In the genomic region with DNA sequence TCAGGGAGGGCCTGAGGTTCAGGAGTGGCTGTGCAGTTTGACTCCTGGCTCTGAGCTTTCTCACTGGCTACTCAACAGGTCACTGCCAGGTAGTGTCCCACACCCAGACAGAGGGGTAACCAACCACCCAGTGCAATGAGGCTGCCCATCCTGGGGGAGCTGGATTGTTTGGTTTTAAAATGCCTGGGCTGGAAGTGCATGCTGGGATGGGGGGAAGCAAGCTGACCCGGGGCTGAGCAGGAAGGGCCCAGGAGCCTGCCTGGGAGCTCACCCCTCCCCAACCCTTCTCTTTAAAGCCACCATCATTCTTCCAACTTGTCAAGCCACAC, we compare ENCODE assay signal across 8 cellular contexts. TPM values are rescaled to one million over a fixed set of nuclear protein-coding genes. Genes with fewer than 3 reads are reported as not detected.
DNase-seq lines count a peak whose midpoint lies in the region; ATAC-seq and TF ChIP-seq lines count a peak whose summit lies in the region.

No MANE protein-coding gene starts in this region.

- DNase-seq in GM12864 (ENCODE audit: low read depth): no peak
- DNase-seq in retinal pigment epithelial cell (ENCODE audit: low read depth): no peak
- DNase-seq in NCI-H2171 (lab: John Stamatoyannopoulos, UW): no peak
- no peak for DNase-seq in NCI-H1105 (lab: John Stamatoyannopoulos, UW)
- DNase-seq in stimulated activated CD8-positive, alpha-beta memory T cell treated with anti-CD3 and anti-CD28 coated beads, Interleukin-4, amount 100 ng/mL, for 48 hours: no peak

- H3K4me3 ChIP-seq in GM12864 (ENCODE audit: low read depth, low read length) (peak overlapping the region; percentile 39), retinal pigment epithelial cell (ENCODE audit: low read length) (peak overlapping the region; percentile 62)

- H3K4me1 Mint-ChIP-seq in IgD-negative memory B cell: peaks cover 4 to 9% (median 6%) of the 10 kb centered on the region in 3 donors
- peaks cover 13% of the 10 kb centered on the region for H3K4me1 Mint-ChIP-seq in dendritic cell treated with granulocyte-macrophage colony-stimulating factor and Interleukin-4, amounts not matched to agents 40 ng/mL and 50 ng/mL, for 4 days (ENCODE audit: low read depth)

- peak overlapping the region in 1 of 3 donors; percentile 91 for H3K27ac Mint-ChIP-seq in IgD-negative memory B cell
- H3K27ac Mint-ChIP-seq in dendritic cell treated with granulocyte-macrophage colony-stimulating factor and Interleukin-4, amounts not matched to agents 40 ng/mL and 50 ng/mL, for 4 days: no peak overlapping the region

- H3K9me3 Mint-ChIP-seq in IgD-negative memory B cell: no peaks in the 10 kb centered on the region
- no peaks in the 10 kb centered on the region for H3K9me3 Mint-ChIP-seq in dendritic cell treated with granulocyte-macrophage colony-stimulating factor and Interleukin-4, amounts not matched to agents 40 ng/mL and 50 ng/mL, for 4 days

- no peaks in the 10 kb centered on the region for H3K36me3 Mint-ChIP-seq in IgD-negative memory B cell
- no peaks in the 10 kb centered on the region for H3K36me3 Mint-ChIP-seq in dendritic cell treated with granulocyte-macrophage colony-stimulating factor and Interleukin-4, amounts not matched to agents 40 ng/mL and 50 ng/mL, for 4 days (ENCODE audit: low read depth)

- H3K27me3 Mint-ChIP-seq in IgD-negative memory B cell: no peaks in the 10 kb centered on the region
- peaks cover 2% of the 10 kb centered on the region for H3K27me3 Mint-ChIP-seq in dendritic cell treated with granulocyte-macrophage colony-stimulating factor and Interleukin-4, amounts not matched to agents 40 ng/mL and 50 ng/mL, for 4 days

- TF ChIP-seq CTCF in GM12864 (IDR thresholded peaks at IDR 0.05; ENCODE audit: low read depth, low read length, missing control alignments): no peak
- no peak for TF ChIP-seq CTCF in retinal pigment epithelial cell (conservative IDR thresholded peaks at IDR 0.05; ENCODE audit: low read depth, low read length)

- no peak for ATAC-seq in HG03520 (IDR thresholded peaks at IDR 0.05; ENCODE audit: unreplicated experiment)

- intact Hi-C loops in dendritic cell treated with granulocyte-macrophage colony-stimulating factor and Interleukin-4, amounts not matched to agents 40 ng/mL and 50 ng/mL, for 4 days (cut with micrococcal nuclease): loop anchor here (5.0 kb wide), 1 partner anchor 57 kb away; no protein-coding TSS in a partner anchor

- H3K4me3 Mint-ChIP-seq in IgD-negative memory B cell: peak overlapping the region; percentile 39 to 95 (median 82)
- H3K4me3 Mint-ChIP-seq in dendritic cell treated with granulocyte-macrophage colony-stimulating factor and Interleukin-4, amounts not matched to agents 40 ng/mL and 50 ng/mL, for 4 days: peak overlapping the region; percentile 84

RNA-seq across cellular contexts. Expression of gene ABHD12B, which starts 12.6 kb away (rescaled TPM):
- not detected for polyA plus RNA-seq in IgD-negative memory B cell

RNA-seq across cellular contexts. Expression of gene NIN, which starts 28.3 kb away (rescaled TPM):
- polyA plus RNA-seq in IgD-negative memory B cell: 76.5 TPM
